Comparison of ENCODE assay signal across 10 cellular contexts in the genomic region with DNA sequence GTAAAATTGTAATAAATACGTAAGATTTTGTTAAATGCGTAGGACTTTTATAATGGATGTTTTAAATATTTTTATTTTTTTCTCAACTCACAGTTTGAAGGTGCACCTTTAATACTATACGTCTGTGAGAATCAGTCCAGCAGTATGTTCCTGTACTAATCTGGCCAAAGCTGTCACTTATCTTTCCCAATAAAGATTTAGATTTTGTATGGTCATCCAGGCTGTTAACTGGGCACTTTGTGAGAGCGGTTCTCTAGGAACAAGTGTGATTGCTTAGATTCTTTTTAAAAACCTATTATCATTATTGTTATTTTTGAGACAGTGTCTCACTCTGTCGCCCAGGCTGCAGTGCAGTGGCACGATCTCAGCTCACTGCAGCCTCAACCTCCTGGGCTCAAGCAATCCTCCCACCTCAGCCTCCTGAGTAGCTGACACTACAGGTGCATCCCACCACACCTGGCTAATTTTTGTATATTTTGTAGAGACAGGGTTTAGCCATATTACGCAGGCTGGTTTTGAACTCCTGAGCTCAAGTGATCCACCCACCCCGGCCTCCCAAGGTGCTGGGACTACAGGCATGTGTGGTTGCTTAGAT. TPM values are rescaled to one million over a fixed set of nuclear protein-coding genes. Genes with fewer than 3 reads are reported as not detected.
DNase-seq lines count a peak whose midpoint lies in the region; FAIRE-seq and TF ChIP-seq lines count a peak whose summit lies in the region.
"Had no signal": no experiment of that assay in that cellular context is flagged by ENCODE, and none has a peak within 500 bp of the region (broad histone marks: within the 10 kb centered on the region; RNA-seq: fewer than 3 reads in every experiment).

No MANE protein-coding gene starts in this region.

- intact Hi-C loops in Caco-2 (cut with micrococcal nuclease; ENCODE audit: unreplicated experiment) (no loop called here), endothelial cell of umbilical vein (cut with micrococcal nuclease) (no loop called here)

- no peaks in the 10 kb centered on the region for H3K36me3 ChIP-seq in Caco-2 (ENCODE audit: control insufficient read depth, insufficient read depth, low read length)
- H3K36me3 ChIP-seq in endothelial cell of umbilical vein (ENCODE audit: control insufficient read depth in 2 of 2, extremely low read depth in 1 of 2, insufficient read depth in 2 of 2, low read length in 2 of 2), result peaks cover 0 to 3% of the 10 kb centered on the region in 2 experiments
- H3K36me3 ChIP-seq in parathyroid adenoma (ENCODE audit: control insufficient read depth, insufficient read depth, low read length), result no peaks in the 10 kb centered on the region

- BruUV-seq in Caco-2 (replicated peaks; lab: Mats Ljungman, UMichigan) (no TSS peak), endothelial cell of umbilical vein (replicated peaks; lab: Mats Ljungman, UMichigan) (no TSS peak)

- H3K9me3 ChIP-seq in Caco-2 (no peaks in the 10 kb centered on the region), endothelial cell of umbilical vein (replicated peaks; ENCODE audit: control insufficient read depth, insufficient read depth, low read length) (no peaks in the 10 kb centered on the region), parathyroid adenoma (ENCODE audit: control insufficient read depth, low read length) (no peaks in the 10 kb centered on the region)

- no peaks in the 10 kb centered on the region for H3K27me3 Mint-ChIP-seq in Caco-2 (ENCODE audit: insufficient read depth, unreplicated experiment)

- peak overlapping the region; percentile 95 for H3K4me2 ChIP-seq in endothelial cell of umbilical vein (ENCODE audit: insufficient read depth, low read length)
- peak overlapping the region; percentile 99 for H3K4me2 ChIP-seq in parathyroid adenoma (ENCODE audit: low read length)

- no peaks in the 10 kb centered on the region; the same call in 1 of the 2 replicates for H3K4me1 ChIP-seq in Caco-2
- peaks cover 28% of the 10 kb centered on the region for H3K4me1 ChIP-seq in endothelial cell of umbilical vein (ENCODE audit: control insufficient read depth, extremely low read depth, insufficient read depth, low read length)
- peaks cover 3% of the 10 kb centered on the region for H3K4me1 ChIP-seq in parathyroid adenoma

- POLR2A ChIA-PET in Caco-2 (lab: Charles Lee) (interaction anchor here (0.5 to 1.2 kb wide), 4 partner anchors 12 to 65 kb away, joined by 3 to 8 read pairs (median 4); no protein-coding TSS in a partner anchor), endothelial cell of umbilical vein (lab: Charles Lee) (interaction anchor here (1.1 to 2.7 kb wide), 4 partner anchors 7 to 118 kb away, joined by 3 to 11 read pairs (median 8); partner anchors contain the start of gene GOPC)

- no peaks in the 10 kb centered on the region for H3K9me1 ChIP-seq in endothelial cell of umbilical vein (replicated peaks; ENCODE audit: control insufficient read depth, extremely low read depth, insufficient read depth, low read length)

- DNase-seq in Caco-2 (no peak), RKO (ENCODE audit: low spot score) (peak; percentile 40), endothelial cell of umbilical vein (ENCODE audit: low read depth, low spot score) (peak; percentile 12), UCSD-AML1 (lab: John Stamatoyannopoulos, UW; ENCODE audit: unreplicated experiment) (no peak), EL (no peak), COLO829 (ENCODE audit: low spot score) (no peak), 8988T (no peak)
- DNase-seq: stimulated activated CD4-positive, alpha-beta T cell treated with anti-CD3 and anti-CD28 coated beads, Interleukin-12 subunit alpha, Interleukin-12 subunit beta, amount 100 ng/mL, for 4 hours had no signal

- peaks cover 6% of the 10 kb centered on the region for H3K4me1 Mint-ChIP-seq in Caco-2 (ENCODE audit: low read depth, unreplicated experiment)

- no peak overlapping the region for H3K27ac Mint-ChIP-seq in Caco-2 (ENCODE audit: unreplicated experiment)

- peaks cover 33% of the 10 kb centered on the region for H3K36me3 Mint-ChIP-seq in Caco-2 (ENCODE audit: insufficient read depth, unreplicated experiment)

- no peaks in the 10 kb centered on the region for H3K27me3 ChIP-seq in Caco-2 (replicated peaks; ENCODE audit: control insufficient read depth, insufficient read depth, low read length)
- no peaks in the 10 kb centered on the region for H3K27me3 ChIP-seq in endothelial cell of umbilical vein (ENCODE audit: control insufficient read depth in 2 of 2, insufficient read depth in 2 of 2, low read length in 2 of 2)
- no peaks in the 10 kb centered on the region for H3K27me3 ChIP-seq in parathyroid adenoma (ENCODE audit: control insufficient read depth, insufficient read depth, low read length)

- H4K20me1 ChIP-seq in endothelial cell of umbilical vein (replicated peaks; ENCODE audit: control insufficient read depth, extremely low read depth, insufficient read depth, low read length), result no peaks in the 10 kb centered on the region

- peak overlapping the region; percentile 97 for H3K9ac ChIP-seq in endothelial cell of umbilical vein (replicated peaks; ENCODE audit: extremely low read depth, insufficient read depth, low read length)
- H3K9ac ChIP-seq in parathyroid adenoma, result no peak overlapping the region

- H3K79me2 ChIP-seq in endothelial cell of umbilical vein (ENCODE audit: control insufficient read depth, insufficient read depth, low read length) (peaks cover 62% of the 10 kb centered on the region), parathyroid adenoma (peaks cover 23% of the 10 kb centered on the region)

- no peak for TF ChIP-seq POLR2A in endothelial cell of umbilical vein (IDR thresholded peaks at IDR 0.05; ENCODE audit: low read depth, low read length)

- H3K4me3 ChIP-seq in Caco-2 (ENCODE audit: low read depth, low read length) (peak overlapping the region; percentile 91), endothelial cell of umbilical vein (replicated peaks in 1 of 3; ENCODE audit: insufficient read depth in 1 of 3, low read depth in 1 of 3, low read length in 3 of 3) (peak overlapping the region; percentile 53 to 94 (median 92)), parathyroid adenoma (ENCODE audit: low read depth, low read length) (peak overlapping the region; percentile 94)

- CTCF ChIA-PET in Caco-2 (lab: Charles Lee) (no interaction called here), endothelial cell of umbilical vein (lab: Charles Lee) (interaction anchor here (0.8 to 5.8 kb wide), 11 partner anchors 8 to 120 kb away, joined by 3 to 47 read pairs (median 7); partner anchors contain the start of gene GOPC)

- H2AFZ ChIP-seq in endothelial cell of umbilical vein (ENCODE audit: low read depth, low read length) (no peak overlapping the region), parathyroid adenoma (peak overlapping the region; percentile 98)

- H3K9me3 Mint-ChIP-seq in Caco-2 (ENCODE audit: unreplicated experiment), result no peaks in the 10 kb centered on the region

- H3K27ac ChIP-seq in endothelial cell of umbilical vein (ENCODE audit: insufficient read depth, low read depth, low read length) (peak overlapping the region; percentile 92), parathyroid adenoma (peak overlapping the region; percentile 93)

- TF ChIP-seq CTCF in Caco-2 (IDR thresholded peaks at IDR 0.05; ENCODE audit: insufficient read depth in 1 of 2, low read depth in 1 of 2, low read length in 1 of 2, severe bottlenecking in 1 of 2, unreplicated experiment in 1 of 2), result no peak
- TF ChIP-seq CTCF in endothelial cell of umbilical vein (IDR thresholded peaks at IDR 0.05; ENCODE audit: extremely low read depth in 1 of 2, insufficient read depth in 1 of 2, low read depth in 1 of 2, low read length in 2 of 2), result no peak
- no peak for TF ChIP-seq CTCF in parathyroid adenoma (IDR thresholded peaks at IDR 0.05)

- FAIRE-seq in endothelial cell of umbilical vein (lab: Jason Lieb, UNC), result no peak

- H3K4me3 Mint-ChIP-seq in Caco-2 (ENCODE audit: unreplicated experiment), result peak overlapping the region; percentile 80

- dilution Hi-C loops in endothelial cell of umbilical vein (cut with MboI; ENCODE audit: extremely low pct_ligation_motif_present, low sequenced_read_pairs), result no loop called here

TF ChIP-seq in endothelial cell of umbilical vein, 7 proteins besides CTCF, POLR2A, EP300 and RAD21:
- no peak for TF ChIP-seq POLR2AphosphoS5 (IDR thresholded peaks at IDR 0.05; ENCODE audit: insufficient read depth, low read depth, low read length)
- no peak for TF ChIP-seq FOS (IDR thresholded peaks at IDR 0.05; ENCODE audit: borderline replicate concordance, insufficient read depth, low read length)
- TF ChIP-seq, protein P1, sequence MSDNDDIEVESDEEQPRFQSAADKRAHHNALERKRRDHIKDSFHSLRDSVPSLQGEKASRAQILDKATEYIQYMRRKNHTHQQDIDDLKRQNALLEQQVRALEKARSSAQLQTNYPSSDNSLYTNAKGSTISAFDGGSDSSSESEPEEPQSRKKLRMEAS (IDR thresholded peaks at IDR 0.05; ENCODE audit: insufficient read depth, insufficient read length), result no peak
- TF ChIP-seq MYC (IDR thresholded peaks at IDR 0.05; ENCODE audit: low read depth, low read length), result no peak
- no peak for TF ChIP-seq EZH2 (IDR thresholded peaks at IDR 0.05; ENCODE audit: borderline replicate concordance, low read depth, low read length, severe bottlenecking)
- no peak for TF ChIP-seq JUN (IDR thresholded peaks at IDR 0.05; ENCODE audit: borderline replicate concordance, insufficient read depth, insufficient read length, low read depth)
- no peak for TF ChIP-seq GATA2 (IDR thresholded peaks at IDR 0.05; ENCODE audit: insufficient read depth, insufficient read length, low read depth, low read length)

RNA-seq across cellular contexts. Expression of gene DCBLD1, which starts 1.7 kb away (rescaled TPM):
- total RNA-seq in Caco-2 (2022) (69.3 and 73.4 TPM in 2 replicates), endothelial cell of umbilical vein (44.3 and 55.8 TPM in 2 replicates)
- polyA plus RNA-seq in endothelial cell of umbilical vein, result 27.1 and 30.2 TPM in 2 replicates
- polyA plus RNA-seq in endothelial cell of umbilical vein (2011; cell fraction: cytosol; rRNA removed), result 23.4 and 23.5 TPM in 2 replicates
- 53.8 and 63.0 TPM in 2 replicates for polyA plus RNA-seq in endothelial cell of umbilical vein (2011; cell fraction: nucleus; rRNA removed)
- 64.0 and 66.8 TPM in 2 replicates for polyA plus RNA-seq in endothelial cell of umbilical vein (2012)
- 39.3 and 40.7 TPM in 2 replicates for polyA minus RNA-seq in endothelial cell of umbilical vein
- 4.3 TPM for polyA minus RNA-seq in endothelial cell of umbilical vein (2011; cell fraction: cytosol; rRNA and poly(A)+ RNA removed)
- 36.6 and 49.8 TPM in 2 replicates for polyA minus RNA-seq in endothelial cell of umbilical vein (2011; cell fraction: nucleus; rRNA and poly(A)+ RNA removed)

RNA-seq across cellular contexts. Expression of gene ROS1, which starts 58.4 kb away (rescaled TPM):
- total RNA-seq in Caco-2 (2022), result 0.16 TPM in 1 of 2 replicates, not detected in the other
- total RNA-seq in endothelial cell of umbilical vein, result not detected in 2 replicates
- not detected in 2 replicates for polyA plus RNA-seq in endothelial cell of umbilical vein
- polyA plus RNA-seq in endothelial cell of umbilical vein (2011; cell fraction: cytosol; rRNA removed), result not detected in 2 replicates
- not detected in 2 replicates for polyA plus RNA-seq in endothelial cell of umbilical vein (2011; cell fraction: nucleus; rRNA removed)
- not detected in 2 replicates for polyA plus RNA-seq in endothelial cell of umbilical vein (2012)
- polyA minus RNA-seq in endothelial cell of umbilical vein, result not detected in 2 replicates
- polyA minus RNA-seq in endothelial cell of umbilical vein (2011; cell fraction: cytosol; rRNA and poly(A)+ RNA removed), result not detected
- not detected in 2 replicates for polyA minus RNA-seq in endothelial cell of umbilical vein (2011; cell fraction: nucleus; rRNA and poly(A)+ RNA removed)
- total RNA-seq: OCI-LY7 had no signal

Comparison
In these comparisons a context has a peak if more than half of its experiments do, and no peak if none do; other contexts are left out.
1. DNase-seq: peak in RKO (single experiment) and endothelial cell of umbilical vein (single experiment); none in Caco-2 (0 of 2), UCSD-AML1 (single experiment), EL (single experiment), COLO829 (single experiment) and 8988T (single experiment).
2. Peak in every context shown above with its lines, with median percentiles within 50 percentile points of each other: H3K4me3 ChIP-seq.